ENCODE assay signal across 8 cellular contexts in the genomic region with DNA sequence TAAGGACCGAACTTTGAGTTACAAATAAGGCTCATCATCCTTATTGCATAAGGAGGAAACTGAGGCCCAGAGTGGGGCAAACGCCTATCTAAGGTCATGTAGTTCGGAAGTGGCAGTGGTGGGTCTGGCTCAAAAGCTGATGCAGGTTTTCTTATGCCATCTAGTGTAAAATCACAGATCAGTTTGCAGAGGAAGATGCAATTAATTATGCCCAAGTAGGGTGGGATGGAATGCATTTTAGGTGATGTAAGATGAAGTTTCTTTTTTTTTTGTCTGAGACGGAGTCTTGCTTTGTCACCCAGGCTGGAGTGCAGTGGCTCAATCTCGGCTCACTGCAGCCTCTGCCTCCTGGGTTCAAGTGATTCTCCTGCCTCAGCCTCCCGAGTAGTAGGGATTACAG. TPM values are rescaled to one million over a fixed set of nuclear protein-coding genes. Genes with fewer than 3 reads are reported as not detected.
A peak's percentile ranks its signal among the peaks of the same experiment; 100 is the strongest.
DNase-seq lines count a peak whose midpoint lies in the region; ATAC-seq, FAIRE-seq and TF ChIP-seq lines count a peak whose summit lies in the region.
"Not testable (repeated sequence)": the region's sequence is repeated elsewhere in the genome, so short reads cannot be mapped to it uniquely, and the experiment has no call there.
"Had no signal": no experiment of that assay in that cellular context is flagged by ENCODE, and none has a peak within 500 bp of the region (broad histone marks: within the 10 kb centered on the region; RNA-seq: fewer than 3 reads in every experiment).

No MANE protein-coding gene starts in this region.

- TF ChIP-seq CTCF in bronchial epithelial cell (IDR thresholded peaks at IDR 0.05; ENCODE audit: insufficient read depth, low read length, severe bottlenecking); foreskin keratinocyte (conservative IDR thresholded peaks at IDR 0.05); mesothelial cell of epicardium (IDR thresholded peaks at IDR 0.05; ENCODE audit: unreplicated experiment); gastrocnemius medialis (IDR thresholded peaks at IDR 0.05 in 4 of 5, conservative IDR thresholded peaks at IDR 0.05 in 1 of 5): not testable (repeated sequence)

- H3K4me1 ChIP-seq in ES-I3 (ENCODE audit: insufficient read depth, low read length): peaks cover 12% of the 10 kb centered on the region; the same call in 1 of the 2 replicates
- H3K4me1 ChIP-seq in foreskin keratinocyte: peaks cover 11% of the 10 kb centered on the region
- H3K4me1 ChIP-seq in gastrocnemius medialis: peaks cover 19 to 24% of the 10 kb centered on the region in 2 donors

- peak overlapping the region; percentile 96 for H3K4me3 Mint-ChIP-seq in activated CD4-positive, alpha-beta memory T cell treated with anti-CD3 and anti-CD28 coated beads, Interleukin-2, amount 10 ng/mL, durations not matched to agents 7 days and 5 days
- H3K4me3 Mint-ChIP-seq in mesothelial cell of epicardium: peak overlapping the region; percentile 95

- not testable (repeated sequence) for H3K36me3 ChIP-seq in ES-I3 (ENCODE audit: insufficient read depth, low read length); bronchial epithelial cell (ENCODE audit: control insufficient read depth, insufficient read depth, low read length)
- peaks cover 0 to 16% of the 10 kb centered on the region in 2 donors for H3K36me3 ChIP-seq in gastrocnemius medialis

- peak overlapping the region; percentile 68; the same call in 1 of the 2 replicates for H3K9ac ChIP-seq in ES-I3 (ENCODE audit: low read depth, low read length)

- H3K9me3 Mint-ChIP-seq in activated CD4-positive, alpha-beta memory T cell treated with anti-CD3 and anti-CD28 coated beads, Interleukin-2, amount 10 ng/mL, durations not matched to agents 7 days and 5 days; mesothelial cell of epicardium: not testable (repeated sequence)

- CTCF ChIA-PET in activated CD4-positive, alpha-beta memory T cell treated with anti-CD3 and anti-CD28 coated beads, Interleukin-2, amount 10 ng/mL, durations not matched to agents 7 days and 5 days (lab: Charles Lee): interaction anchor here (2.1 to 5.1 kb wide), 5 partner anchors 29 to 203 kb away, joined by 8 to 83 read pairs (median 14); partner anchors contain the start of genes CFAP251 and RHOF

- not testable (repeated sequence) for TF ChIP-seq POLR2A in gastrocnemius medialis (IDR thresholded peaks at IDR 0.05)

- H3K4me1 Mint-ChIP-seq in activated CD4-positive, alpha-beta memory T cell treated with anti-CD3 and anti-CD28 coated beads, Interleukin-2, amount 10 ng/mL, durations not matched to agents 7 days and 5 days: peaks cover 54% of the 10 kb centered on the region
- H3K4me1 Mint-ChIP-seq in mesothelial cell of epicardium: peaks cover 27% of the 10 kb centered on the region

- not testable (repeated sequence) for H3K27me3 Mint-ChIP-seq in activated CD4-positive, alpha-beta memory T cell treated with anti-CD3 and anti-CD28 coated beads, Interleukin-2, amount 10 ng/mL, durations not matched to agents 7 days and 5 days; mesothelial cell of epicardium (ENCODE audit: low read depth)

- H3K27ac Mint-ChIP-seq in activated CD4-positive, alpha-beta memory T cell treated with anti-CD3 and anti-CD28 coated beads, Interleukin-2, amount 10 ng/mL, durations not matched to agents 7 days and 5 days: peak overlapping the region; percentile 99
- peak overlapping the region; percentile 99 for H3K27ac Mint-ChIP-seq in mesothelial cell of epicardium

- H3K27ac ChIP-seq in foreskin keratinocyte: peak overlapping the region; percentile 78
- peak overlapping the region in 3 of 4 donors; percentile 94 to 97 (median 94) for H3K27ac ChIP-seq in gastrocnemius medialis

- peaks cover 20% of the 10 kb centered on the region for H3K36me3 Mint-ChIP-seq in activated CD4-positive, alpha-beta memory T cell treated with anti-CD3 and anti-CD28 coated beads, Interleukin-2, amount 10 ng/mL, durations not matched to agents 7 days and 5 days (ENCODE audit: low read depth)
- H3K36me3 Mint-ChIP-seq in mesothelial cell of epicardium: not testable (repeated sequence)

- DNase-seq in NOMO-1 treated with DMSO at 0.1 percent for 48 hours (lab: John Stamatoyannopoulos, UW; ENCODE audit: unreplicated experiment): peak; percentile 11
- DNase-seq in activated CD4-positive, alpha-beta memory T cell treated with anti-CD3 and anti-CD28 coated beads, Interleukin-2, amount 10 ng/mL, durations not matched to agents 7 days and 5 days; bronchial epithelial cell (ENCODE audit: low read depth); foreskin keratinocyte; mesothelial cell of epicardium (ENCODE audit: low spot score in 2 of 2, unreplicated experiment in 2 of 2); gastrocnemius medialis: not testable (repeated sequence)

- peak overlapping the region; percentile 56 for H3K4me3 ChIP-seq in bronchial epithelial cell (ENCODE audit: low read depth, low read length)
- H3K4me3 ChIP-seq in gastrocnemius medialis: peak overlapping the region; percentile 84 to 99 (median 92)

- in situ Hi-C loops in gastrocnemius medialis (cut with MboI; ENCODE audit: low sequenced_read_pairs in 4 of 4): loop anchor here in 3 of 4 donors (5.0 to 10.0 kb wide), 3 partner anchors 95 to 197 kb away; partner anchors contain the start of gene RHOF (in 3 of the 3)

- FAIRE-seq in bronchial epithelial cell (lab: Jason Lieb, UNC): not testable (repeated sequence)

- not testable (repeated sequence) for H3K9me3 ChIP-seq in ES-I3 (ENCODE audit: control insufficient read depth, insufficient read depth, low read length); gastrocnemius medialis

- POLR2A ChIA-PET in activated CD4-positive, alpha-beta memory T cell treated with anti-CD3 and anti-CD28 coated beads, Interleukin-2, amount 10 ng/mL, durations not matched to agents 7 days and 5 days (lab: Charles Lee): interaction anchor here (0.6 to 3.3 kb wide), 7 partner anchors 84 to 195 kb away, joined by 3 to 43 read pairs (median 4); partner anchors contain the start of genes RHOF and SETD1B

- intact Hi-C loops in gastrocnemius medialis (cut with DNase I; ENCODE audit: low total_unique reads): loop anchor here (2.0 to 5.0 kb wide), 3 partner anchors 31 to 202 kb away; partner anchors contain the start of genes HPD and TMEM120B

- not testable (repeated sequence) for ATAC-seq in foreskin keratinocyte, gastrocnemius medialis

- not testable (repeated sequence) for H3K27me3 ChIP-seq in bronchial epithelial cell (ENCODE audit: control insufficient read depth, insufficient read depth, low read length); foreskin keratinocyte; gastrocnemius medialis

RNA-seq across cellular contexts. Expression of gene PSMD9, which starts 1.1 kb away (rescaled TPM):
- 10 to 100 TPM; 56.3 to 59.7 TPM for total RNA-seq in activated CD4-positive, alpha-beta memory T cell treated with anti-CD3 and anti-CD28 coated beads, Interleukin-2, amount 10 ng/mL, durations not matched to agents 7 days and 5 days
- total RNA-seq in bronchial epithelial cell (85.3 and 126 TPM in 2 replicates), foreskin keratinocyte (90.2 and 95.1 TPM in 2 replicates), mesothelial cell of epicardium (34.1 to 38.6 TPM (median 36.3 TPM) in 3 replicates), gastrocnemius medialis (10 to 100 TPM; 16.5 to 84.9 (median 47.0) TPM)
- 128 and 139 TPM in 2 replicates for polyA plus RNA-seq in foreskin keratinocyte

RNA-seq across cellular contexts. Expression of gene CFAP251, which starts 28.7 kb away (rescaled TPM):
- total RNA-seq in activated CD4-positive, alpha-beta memory T cell treated with anti-CD3 and anti-CD28 coated beads, Interleukin-2, amount 10 ng/mL, durations not matched to agents 7 days and 5 days: 1 to 10 TPM; 1.9 to 2.2 TPM
- total RNA-seq in bronchial epithelial cell (13.7 and 13.8 TPM in 2 replicates), foreskin keratinocyte (44.5 and 52.1 TPM in 2 replicates), mesothelial cell of epicardium (6.6 to 6.9 TPM (median 6.6 TPM) in 3 replicates), gastrocnemius medialis (1 to 10 TPM in 1 of 4 donors, under 1 TPM in 3; 0.49 to 4.9 (median 0.61) TPM)
- polyA plus RNA-seq in foreskin keratinocyte: 40.7 and 48.0 TPM in 2 replicates

RNA-seq across cellular contexts. Expression of gene HPD, which starts 31.0 kb away (rescaled TPM):
- not detected for total RNA-seq in activated CD4-positive, alpha-beta memory T cell treated with anti-CD3 and anti-CD28 coated beads, Interleukin-2, amount 10 ng/mL, durations not matched to agents 7 days and 5 days
- 0.79 TPM in 1 of 2 replicates, not detected in the other for total RNA-seq in bronchial epithelial cell
- not detected in 2 replicates for total RNA-seq in foreskin keratinocyte
- polyA plus RNA-seq in foreskin keratinocyte: not detected in 2 replicates
- total RNA-seq in mesothelial cell of epicardium: 0.16 TPM in 1 of 3 replicates, not detected in the others
- 1 to 10 TPM in 3 of 4 donors, not detected in 1; 2.0 to 5.0 (median 2.0) TPM for total RNA-seq in gastrocnemius medialis
- total RNA-seq: activated CD8-positive, alpha-beta memory T cell treated with anti-CD3 and anti-CD28 coated beads for 36 hours had no signal
